ENCODE assay signal across 8 cellular contexts in genomic region chr9:42852133-42852532, GRCh38.
A peak's percentile ranks its signal among the peaks of the same experiment; 100 is the strongest.
DNase-seq lines count a peak whose midpoint lies in the region; ATAC-seq, FAIRE-seq and TF ChIP-seq lines count a peak whose summit lies in the region.
"Had no signal": no experiment of that assay in that cellular context is flagged by ENCODE, and none has a peak within 500 bp of the region (broad histone marks: within the 10 kb centered on the region; RNA-seq: fewer than 3 reads in every experiment).

No MANE protein-coding gene starts in this region.

- no peak overlapping the region for H3K27ac ChIP-seq in astrocyte (ENCODE audit: low read depth, low read length)
- H3K27ac ChIP-seq: Peyer's patch had no signal

- H3K79me2 ChIP-seq in astrocyte (ENCODE audit: insufficient read depth, low read length) = no peaks in the 10 kb centered on the region

- H3K4me2 ChIP-seq in astrocyte (ENCODE audit: low read length) = peak overlapping the region; percentile 73

- FAIRE-seq in astrocyte (lab: Jason Lieb, UNC) = no peak

- no peaks in the 10 kb centered on the region for H3K9me3 ChIP-seq in astrocyte (ENCODE audit: insufficient read depth, low read depth, low read length)
- H3K9me3 ChIP-seq: Peyer's patch had no signal

- no peaks in the 10 kb centered on the region for H3K27me3 ChIP-seq in astrocyte (ENCODE audit: insufficient read depth, low read length)
- H3K27me3 ChIP-seq: Peyer's patch had no signal

- no peak overlapping the region for H3K27ac Mint-ChIP-seq in astrocyte (ENCODE audit: unreplicated experiment)

- peak overlapping the region; percentile 90 for H3K4me3 Mint-ChIP-seq in astrocyte (ENCODE audit: unreplicated experiment)

- no peaks in the 10 kb centered on the region for H3K9me3 Mint-ChIP-seq in astrocyte (ENCODE audit: unreplicated experiment)

- ATAC-seq in GM18517 (IDR thresholded peaks at IDR 0.05; ENCODE audit: unreplicated experiment) = no peak

- no peaks in the 10 kb centered on the region for H3K4me1 Mint-ChIP-seq in astrocyte (ENCODE audit: low read depth, unreplicated experiment)

- no peak overlapping the region for H3K9ac ChIP-seq in astrocyte (ENCODE audit: low read length)

- no peaks in the 10 kb centered on the region for H3K4me1 ChIP-seq in astrocyte (ENCODE audit: insufficient read depth, low read length)
- H3K4me1 ChIP-seq: Peyer's patch had no signal

- H2AFZ ChIP-seq in astrocyte (ENCODE audit: low read depth, low read length) = no peak overlapping the region

- TF ChIP-seq CTCF in astrocyte (IDR thresholded peaks at IDR 0.05; ENCODE audit: insufficient read depth, low read depth, low read length) = no peak

- DNase-seq in GM19238 (ENCODE audit: insufficient read length, low spot score) (peak; percentile 3), Kasumi-1 (lab: John Stamatoyannopoulos, UW) (peak; percentile 35 to 39), astrocyte (ENCODE audit: low read depth) (no peak), iPS-NIHi7 (ENCODE audit: extremely low spot score) (peak; percentile 8), superior temporal gyrus (ENCODE audit: extremely low spot score) (peak; percentile 18), NCI-H345 (lab: John Stamatoyannopoulos, UW) (no peak)

- H3K27me3 Mint-ChIP-seq in astrocyte (ENCODE audit: low read depth, unreplicated experiment) = no peaks in the 10 kb centered on the region

- H3K36me3 ChIP-seq in astrocyte (ENCODE audit: insufficient read depth, low read length) = no peaks in the 10 kb centered on the region
- H3K36me3 ChIP-seq: Peyer's patch had no signal

- no peak overlapping the region for H3K4me3 ChIP-seq in astrocyte (ENCODE audit: insufficient read depth, low read depth, low read length)

- no peaks in the 10 kb centered on the region for H3K36me3 Mint-ChIP-seq in astrocyte (ENCODE audit: low read depth, unreplicated experiment)

- H4K20me1 ChIP-seq in astrocyte (ENCODE audit: insufficient read depth, low read length) = no peaks in the 10 kb centered on the region

Comparison
In these comparisons a context has a peak if more than half of its experiments do, and no peak if none do; other contexts are left out.
1. DNase-seq: peak in GM19238 (single experiment), Kasumi-1 (2 of 2), iPS-NIHi7 (single experiment) and superior temporal gyrus (single experiment); none in astrocyte (single experiment) and NCI-H345 (single experiment).